In genomic region chr6:2817778-2818443, GRCh38 we compare ENCODE assay signal across 2 cellular contexts.
TF ChIP-seq lines count a peak whose summit lies in the region.

No MANE protein-coding gene starts in this region.

TF ChIP-seq in HEK293, 187 proteins besides CTCF, POLR2A, EP300 and RAD21 (continued from another document):
- TF ChIP-seq BCL6B (tag by site-specific recombination; IDR thresholded peaks at IDR 0.05) (peak; percentile 57), ZNF514 (tag by site-specific recombination; IDR thresholded peaks at IDR 0.05) (no peak)
TF ChIP-seq in HEK293: peak in this region for 1.

TF ChIP-seq in GM12878, 131 proteins besides CTCF, POLR2A, EP300 and RAD21 (continued from another document):
- TF ChIP-seq ZBTB40 (IDR thresholded peaks at IDR 0.05; ENCODE audit: borderline replicate concordance) (no peak), MTA3 (IDR thresholded peaks at IDR 0.05; ENCODE audit: borderline replicate concordance, low read length) (no peak), ZSCAN29 (IDR thresholded peaks at IDR 0.05) (no peak), FOXM1 (IDR thresholded peaks at IDR 0.05; ENCODE audit: low read depth, low read length) (no peak), CBX3 (IDR thresholded peaks at IDR 0.05; ENCODE audit: borderline replicate concordance, low read depth) (no peak)
